In the genomic region with DNA sequence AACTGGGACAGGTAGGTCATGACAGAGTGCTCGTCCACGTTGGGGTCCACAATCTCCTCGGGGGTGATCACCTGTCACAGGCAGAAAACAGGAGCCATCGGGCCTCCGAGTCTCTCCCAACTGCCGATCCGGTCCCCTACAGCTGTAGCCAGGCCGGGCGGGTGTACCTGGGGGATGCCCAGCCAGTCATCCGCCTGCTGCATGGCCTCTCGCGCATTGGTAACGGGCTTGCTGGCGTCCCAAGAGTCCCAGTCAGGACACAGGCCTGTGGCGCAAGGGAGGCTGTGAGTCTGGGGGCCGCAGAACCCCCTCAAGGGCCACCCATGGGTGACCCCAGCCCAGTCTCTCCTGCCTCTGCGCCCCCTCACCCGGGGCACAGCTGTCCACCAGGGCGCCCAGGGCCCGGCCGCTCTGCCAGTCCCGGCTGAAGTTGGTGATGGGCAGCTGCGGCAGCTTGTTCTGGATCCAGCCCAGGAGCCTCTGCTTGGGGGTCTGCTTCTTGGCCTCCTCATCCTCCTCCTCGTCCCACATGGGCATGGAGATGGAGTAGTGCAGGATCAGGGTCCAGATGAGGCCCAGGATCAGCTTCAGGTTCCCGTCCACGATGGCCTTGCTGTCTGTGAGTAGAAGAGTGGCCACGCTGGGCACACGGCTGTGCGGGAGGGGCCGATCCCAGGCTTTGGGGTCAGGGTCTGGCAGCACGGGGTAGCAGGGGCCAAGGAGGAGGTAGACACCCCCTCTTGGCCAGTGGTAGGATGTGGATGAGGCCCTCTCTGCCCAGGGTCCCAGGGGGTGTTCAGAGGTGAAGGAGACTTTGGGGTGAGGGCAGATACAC, we compare ENCODE assay signal across 9 cellular contexts. TPM values are rescaled to one million over a fixed set of nuclear protein-coding genes. Genes with fewer than 3 reads are reported as not detected.
A peak's percentile ranks its signal among the peaks of the same experiment; 100 is the strongest.
DNase-seq lines count a peak whose midpoint lies in the region; ATAC-seq and TF ChIP-seq lines count a peak whose summit lies in the region.
"Had no signal": no experiment of that assay in that cellular context is flagged by ENCODE, and none has a peak within 500 bp of the region (broad histone marks: within the 10 kb centered on the region; RNA-seq: fewer than 3 reads in every experiment).

No MANE protein-coding gene starts in this region.

- H3K18ac ChIP-seq in mesendoderm (ENCODE audit: low read length) = no peak overlapping the region

- no peak overlapping the region for H4K8ac ChIP-seq in mesendoderm (ENCODE audit: low read depth, low read length)

- no peak for ATAC-seq in activated CD8-positive, alpha-beta memory T cell treated with anti-CD3 and anti-CD28 coated beads, Interleukin-2, amount 10 ng/mL, durations not matched to agents 7 days and 5 days
- no peak for ATAC-seq in GM18505 (IDR thresholded peaks at IDR 0.05; ENCODE audit: unreplicated experiment)
- ATAC-seq in HG03139 (IDR thresholded peaks at IDR 0.05; ENCODE audit: unreplicated experiment) = no peak

- peaks cover 38% of the 10 kb centered on the region for H3K36me3 Mint-ChIP-seq in activated CD8-positive, alpha-beta memory T cell treated with anti-CD3 and anti-CD28 coated beads, Interleukin-2, amount 10 ng/mL, durations not matched to agents 7 days and 5 days

- no peak for TF ChIP-seq CTCF in astrocyte of the spinal cord (IDR thresholded peaks at IDR 0.05; ENCODE audit: low read depth, low read length)

- no peaks in the 10 kb centered on the region for H3K4me1 ChIP-seq in mesendoderm (ENCODE audit: control insufficient read depth, low read depth, low read length)
- H3K4me1 ChIP-seq in thymus (ENCODE audit: control insufficient read depth, insufficient read depth, low read length) = peaks cover 5% of the 10 kb centered on the region
- H3K4me1 ChIP-seq: foreskin keratinocyte had no signal

- no peak overlapping the region for H4K5ac ChIP-seq in mesendoderm (ENCODE audit: low read length)

- no peaks in the 10 kb centered on the region for H3K9me3 Mint-ChIP-seq in activated CD8-positive, alpha-beta memory T cell treated with anti-CD3 and anti-CD28 coated beads, Interleukin-2, amount 10 ng/mL, durations not matched to agents 7 days and 5 days (ENCODE audit: low read depth)

- no peak overlapping the region for H2BK15ac ChIP-seq in mesendoderm (replicated peaks; ENCODE audit: low read depth)

- H3K4me2 ChIP-seq in mesendoderm (ENCODE audit: low read length) = no peak overlapping the region

- peak overlapping the region; percentile 92 for H3K9ac ChIP-seq in mesendoderm (ENCODE audit: low read length)

- no peak overlapping the region for H3K27ac ChIP-seq in mesendoderm (ENCODE audit: low read depth, low read length)
- peak overlapping the region; percentile 20 for H3K27ac ChIP-seq in thymus (ENCODE audit: low read depth)
- H3K27ac ChIP-seq: foreskin keratinocyte had no signal

- H3K4me3 ChIP-seq in astrocyte of the spinal cord (ENCODE audit: low read depth, low read length) = peak overlapping the region; percentile 71
- no peak overlapping the region for H3K4me3 ChIP-seq in mesendoderm (ENCODE audit: low read length)
- H3K4me3 ChIP-seq in thymus (ENCODE audit: low read length) = no peak overlapping the region

- H3K9me3 ChIP-seq in thymus (ENCODE audit: control insufficient read depth) = no peaks in the 10 kb centered on the region

- peak overlapping the region; percentile 60 for H3K56ac ChIP-seq in mesendoderm (ENCODE audit: low read length)

- no peak overlapping the region for H2BK5ac ChIP-seq in mesendoderm (ENCODE audit: low read length)

- in situ Hi-C loops in astrocyte of the spinal cord (cut with HindIII; ENCODE audit: low sequenced_read_pairs) = no loop called here

- WGBS in mesendoderm (ENCODE audit: extremely low coverage, insufficient coverage, low lambda C conversion rate) = no CpG with 5 or more reads among the region's 31 CpGs
- 98% methylated on average over 31 of the region's 31 CpGs for WGBS in thymus

- peak overlapping the region; percentile 96 for H3K4me3 Mint-ChIP-seq in activated CD8-positive, alpha-beta memory T cell treated with anti-CD3 and anti-CD28 coated beads, Interleukin-2, amount 10 ng/mL, durations not matched to agents 7 days and 5 days

- no peaks in the 10 kb centered on the region for H3K27me3 ChIP-seq in mesendoderm (ENCODE audit: insufficient read depth, low read length, poor library complexity)
- peaks cover 3% of the 10 kb centered on the region for H3K27me3 ChIP-seq in thymus (ENCODE audit: control insufficient read depth, insufficient read depth)
- H3K27me3 ChIP-seq: foreskin keratinocyte had no signal

- no peak overlapping the region for H3K4ac ChIP-seq in mesendoderm (ENCODE audit: low read depth, low read length)

- CTCF ChIA-PET in activated CD8-positive, alpha-beta memory T cell treated with anti-CD3 and anti-CD28 coated beads, Interleukin-2, amount 10 ng/mL, durations not matched to agents 7 days and 5 days (lab: Charles Lee) = interaction anchor here (0.8 kb wide), 1 partner anchor 161 kb away, joined by 3 read pairs; no protein-coding TSS in a partner anchor

- TF ChIP-seq POLR2A in GM18505 (IDR thresholded peaks at IDR 0.05; ENCODE audit: borderline replicate concordance, extremely low read depth, insufficient read depth, insufficient read length) = no peak

- H2AK5ac ChIP-seq in mesendoderm (ENCODE audit: low read length) = no peak overlapping the region

- no peak overlapping the region for H3K23ac ChIP-seq in mesendoderm (ENCODE audit: low read length)

- no peaks in the 10 kb centered on the region for H3K27me3 Mint-ChIP-seq in activated CD8-positive, alpha-beta memory T cell treated with anti-CD3 and anti-CD28 coated beads, Interleukin-2, amount 10 ng/mL, durations not matched to agents 7 days and 5 days

- H3K79me2 ChIP-seq in mesendoderm (ENCODE audit: control insufficient read depth, insufficient read depth, low read length) = peaks cover 47% of the 10 kb centered on the region

- H3K36me3 ChIP-seq in mesendoderm (ENCODE audit: control insufficient read depth, insufficient read depth, low read length) = peaks cover 16% of the 10 kb centered on the region
- peaks cover 42% of the 10 kb centered on the region for H3K36me3 ChIP-seq in thymus (ENCODE audit: control insufficient read depth, insufficient read depth)

- H3K4me1 Mint-ChIP-seq in activated CD8-positive, alpha-beta memory T cell treated with anti-CD3 and anti-CD28 coated beads, Interleukin-2, amount 10 ng/mL, durations not matched to agents 7 days and 5 days = peaks cover 38% of the 10 kb centered on the region

- no peak overlapping the region for H2BK120ac ChIP-seq in mesendoderm (ENCODE audit: low read depth, low read length)

- DNase-seq in activated CD8-positive, alpha-beta memory T cell treated with anti-CD3 and anti-CD28 coated beads, Interleukin-2, amount 10 ng/mL, durations not matched to agents 7 days and 5 days = no peak
- no peak for DNase-seq in activated CD8-positive, alpha-beta memory T cell treated with anti-CD3 and anti-CD28 coated beads, Interleukin-2, amount 50 U/mL, for 4 hours
- no peak for DNase-seq in astrocyte of the spinal cord (ENCODE audit: low read depth, low spot score)
- DNase-seq in mesendoderm = no peak
- no peak for DNase-seq in AG20443 (ENCODE audit: low spot score)
- DNase-seq: foreskin keratinocyte had no signal

- peak overlapping the region; percentile 83 for H3K27ac Mint-ChIP-seq in activated CD8-positive, alpha-beta memory T cell treated with anti-CD3 and anti-CD28 coated beads, Interleukin-2, amount 10 ng/mL, durations not matched to agents 7 days and 5 days

- peaks cover 2% of the 10 kb centered on the region for H3K79me1 ChIP-seq in mesendoderm (ENCODE audit: low read length)

RNA-seq across cellular contexts. Expression of a gene that starts 6.7 kb away (rescaled TPM):
- 1,000 to 10,000 TPM; 1,602 to 2,011 TPM for total RNA-seq in activated CD8-positive, alpha-beta memory T cell treated with anti-CD3 and anti-CD28 coated beads, Interleukin-2, amount 10 ng/mL, durations not matched to agents 7 days and 5 days
- 552 TPM for polyA plus RNA-seq in mesendoderm (2013, experiment 1 of 2)
- polyA plus RNA-seq in mesendoderm (2013, experiment 2 of 2) = 515 TPM
- polyA plus RNA-seq in thymus = 412 TPM

RNA-seq across cellular contexts. Expression of a gene that starts 11.4 kb away (rescaled TPM):
- total RNA-seq in activated CD8-positive, alpha-beta memory T cell treated with anti-CD3 and anti-CD28 coated beads, Interleukin-2, amount 10 ng/mL, durations not matched to agents 7 days and 5 days = 10 to 100 TPM; 64.6 to 70.2 TPM
- 45.5 TPM for polyA plus RNA-seq in mesendoderm (2013, experiment 1 of 2)
- polyA plus RNA-seq in mesendoderm (2013, experiment 2 of 2) = 46.7 TPM
- polyA plus RNA-seq in thymus = 110 TPM

RNA-seq across cellular contexts. Expression of a gene that starts 30.5 kb away (rescaled TPM):
- 1,000 to 10,000 TPM; 2,013 to 2,356 TPM for total RNA-seq in activated CD8-positive, alpha-beta memory T cell treated with anti-CD3 and anti-CD28 coated beads, Interleukin-2, amount 10 ng/mL, durations not matched to agents 7 days and 5 days
- 3,546 TPM for polyA plus RNA-seq in mesendoderm (2013, experiment 1 of 2)
- 3,495 TPM for polyA plus RNA-seq in mesendoderm (2013, experiment 2 of 2)
- polyA plus RNA-seq in thymus = 5,714 TPM

RNA-seq across cellular contexts. Expression of a gene that starts 41.4 kb away (rescaled TPM):
- 10 to 100 TPM; 18.4 to 19.6 TPM for total RNA-seq in activated CD8-positive, alpha-beta memory T cell treated with anti-CD3 and anti-CD28 coated beads, Interleukin-2, amount 10 ng/mL, durations not matched to agents 7 days and 5 days
- 3.5 TPM for polyA plus RNA-seq in mesendoderm (2013, experiment 1 of 2)
- polyA plus RNA-seq in mesendoderm (2013, experiment 2 of 2) = 3.4 TPM
- 23.0 TPM for polyA plus RNA-seq in thymus

RNA-seq across cellular contexts. Expression of a gene that starts 43.6 kb away (rescaled TPM):
- total RNA-seq in activated CD8-positive, alpha-beta memory T cell treated with anti-CD3 and anti-CD28 coated beads, Interleukin-2, amount 10 ng/mL, durations not matched to agents 7 days and 5 days = 10 to 100 TPM; 77.1 to 90.2 TPM
- 10.0 TPM for polyA plus RNA-seq in mesendoderm (2013, experiment 1 of 2)
- polyA plus RNA-seq in mesendoderm (2013, experiment 2 of 2) = 9.7 TPM
- 111 TPM for polyA plus RNA-seq in thymus
